ENCODE assay signal across 8 cellular contexts in genomic region chr4:105895609-105896460, GRCh38. TPM values are rescaled to one million over a fixed set of nuclear protein-coding genes. Genes with fewer than 3 reads are reported as not detected.
DNase-seq lines count a peak whose midpoint lies in the region; ATAC-seq and TF ChIP-seq lines count a peak whose summit lies in the region.

No MANE protein-coding gene starts in this region.

- peak overlapping the region; percentile 21 for H3K4me3 Mint-ChIP-seq in memory B cell

- in situ Hi-C loops in GM23248 (cut with MboI) = no loop called here

- H4K20me1 ChIP-seq in GM23248 (ENCODE audit: insufficient read depth) = no peaks in the 10 kb centered on the region

- peak overlapping the region; percentile 19; the same call in 1 of the 2 replicates for H2AFZ ChIP-seq in GM23248

- H3K9ac ChIP-seq in GM23248 = no peak overlapping the region
- peak overlapping the region; percentile 78 to 79 for H3K9ac ChIP-seq in colonic mucosa (ENCODE audit: low read depth in 2 of 2, low read length in 2 of 2)

- intact Hi-C loops in colonic mucosa (cut with DNase I) (no loop called here), upper lobe of right lung (cut with DNase I) (no loop called here)

- no peaks in the 10 kb centered on the region for H3K4me1 ChIP-seq in GM23248 (ENCODE audit: insufficient read depth)
- H3K4me1 ChIP-seq in colonic mucosa = no peaks in the 10 kb centered on the region
- peaks cover 28% of the 10 kb centered on the region for H3K4me1 ChIP-seq in upper lobe of right lung

- H3K36me3 Mint-ChIP-seq in memory B cell = no peaks in the 10 kb centered on the region

- no peaks in the 10 kb centered on the region for H3K9me3 Mint-ChIP-seq in memory B cell

- H3K36me3 ChIP-seq in GM23248 (ENCODE audit: low read depth) = no peaks in the 10 kb centered on the region
- no peaks in the 10 kb centered on the region for H3K36me3 ChIP-seq in colonic mucosa
- no peaks in the 10 kb centered on the region for H3K36me3 ChIP-seq in upper lobe of right lung

- no peak for TF ChIP-seq CTCF in colonic mucosa (IDR thresholded peaks at IDR 0.05)
- peak; percentile 16 for TF ChIP-seq CTCF in upper lobe of right lung (IDR thresholded peaks at IDR 0.05)

- peaks cover 23% of the 10 kb centered on the region for H3K27me3 Mint-ChIP-seq in memory B cell

- H3K79me2 ChIP-seq in GM23248 (ENCODE audit: insufficient read depth) = no peaks in the 10 kb centered on the region

- peaks cover 2% of the 10 kb centered on the region for H3K4me1 Mint-ChIP-seq in memory B cell

- peaks cover 87% of the 10 kb centered on the region for H3K27me3 ChIP-seq in GM23248 (replicated peaks; ENCODE audit: insufficient read depth)
- H3K27me3 ChIP-seq in colonic mucosa = no peaks in the 10 kb centered on the region
- H3K27me3 ChIP-seq in upper lobe of right lung = no peaks in the 10 kb centered on the region

- H3K4me3 ChIP-seq in GM23248 (peak overlapping the region; percentile 42), colonic mucosa (peak overlapping the region; percentile 77), upper lobe of right lung (peak overlapping the region; percentile 72)

- H3K9me3 ChIP-seq in GM23248 (ENCODE audit: low read depth) = no peaks in the 10 kb centered on the region
- no peaks in the 10 kb centered on the region for H3K9me3 ChIP-seq in colonic mucosa
- no peaks in the 10 kb centered on the region for H3K9me3 ChIP-seq in upper lobe of right lung

- H3K9me2 ChIP-seq in GM23248 (ENCODE audit: insufficient read depth) = no peaks in the 10 kb centered on the region

- H3K4me2 ChIP-seq in GM23248 (ENCODE audit: unreplicated experiment) = peak overlapping the region; percentile 27

- DNase-seq in GM23248 = peak; percentile 19
- DNase-seq in NCI-H1105 treated with DMSO at 0.1 percent for 48 hours (lab: John Stamatoyannopoulos, UW) = peak; percentile 47
- DNase-seq in colonic mucosa = peak; percentile 60
- no peak for DNase-seq in memory B cell (ENCODE audit: low spot score in 2 of 2)
- peak; percentile 82 for DNase-seq in upper lobe of right lung
- DNase-seq in AG08395 (ENCODE audit: low spot score) = no peak
- DNase-seq in A172 (ENCODE audit: low spot score) = no peak

- no peaks in the 10 kb centered on the region for H3F3A ChIP-seq in GM23248 (ENCODE audit: insufficient read depth)

- no peak overlapping the region for H3K27ac ChIP-seq in GM23248
- H3K27ac ChIP-seq in colonic mucosa = peak overlapping the region; percentile 73
- H3K27ac ChIP-seq in upper lobe of right lung = peak overlapping the region; percentile 89

- ATAC-seq in GM18511 (IDR thresholded peaks at IDR 0.05; ENCODE audit: unreplicated experiment) (peak; percentile 52), memory B cell (ENCODE audit: low read depth) (no peak), upper lobe of right lung (peak; percentile 64)

- no peak overlapping the region for H3K27ac Mint-ChIP-seq in memory B cell

- WGBS in GM23248 (ENCODE audit: low coverage in 1 of 2, low lambda C conversion rate in 2 of 2, missing lambda C conversion rate in 2 of 2), 2 experiments = 5 to 6% methylated on average over 71 of the region's 82 CpGs

RNA-seq across cellular contexts. Expression of gene NPNT, which starts 0.6 kb away (rescaled TPM):
- not detected in 2 replicates for total RNA-seq in GM23248 (2014; rRNA removed; shearing (Covaris generic))
- polyA plus RNA-seq in GM23248 (2016; fragmentation: Nextera tagmentation; extraction: Ambion mirVana) = 0.05 TPM in 1 of 2 replicates, not detected in the other
- 10 to 100 TPM; 30.9 to 39.1 TPM for total RNA-seq in colonic mucosa
- 263 TPM for total RNA-seq in upper lobe of right lung
- 0.29 TPM in 1 of 2 replicates, not detected in the other for total RNA-seq in A172 (2014; rRNA removed; shearing (Covaris generic))

Comparison
In these comparisons a context has a peak if more than half of its experiments do, and no peak if none do; other contexts are left out.
1. DNase-seq: peak in GM23248 (single experiment), NCI-H1105 treated with DMSO at 0.1 percent for 48 hours (single experiment), colonic mucosa (single experiment) and upper lobe of right lung (single experiment); none in memory B cell (0 of 2), AG08395 (single experiment) and A172 (single experiment).
2. RNA of gene NPNT, which starts 0.6 kb away (total RNA-seq): 263 TPM in upper lobe of right lung (single experiment) and 30.9 to 39.1 TPM in colonic mucosa; 0.29 TPM in A172 and not detected in GM23248; every median in the first group is over 10 times any median in the second.
3. Peak in every context shown above with its lines, with median percentiles within 50 percentile points of each other: H3K4me3 ChIP-seq.